In the genomic region with DNA sequence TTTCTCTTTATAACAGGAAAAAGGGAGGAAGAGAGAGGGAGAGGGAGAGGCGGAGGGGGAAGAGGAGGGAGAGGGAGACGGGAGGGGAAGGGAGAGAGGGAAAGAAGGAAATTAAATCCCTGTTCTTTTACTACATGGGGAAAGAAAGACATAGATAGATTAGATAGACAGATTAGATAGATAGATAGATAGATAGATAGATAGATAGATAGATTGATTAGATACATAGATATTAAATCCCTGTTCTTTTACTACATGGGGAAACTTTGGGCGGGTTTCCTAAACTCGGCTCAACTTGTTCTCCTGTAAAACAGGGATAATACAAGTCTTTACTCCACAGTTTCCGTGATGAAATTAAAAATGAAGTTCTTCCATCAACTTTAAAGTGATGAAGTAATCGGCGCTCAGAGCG, we compare ENCODE assay signal across 8 cellular contexts. TPM values are rescaled to one million over a fixed set of nuclear protein-coding genes. Genes with fewer than 3 reads are reported as not detected.
DNase-seq lines count a peak whose midpoint lies in the region; ATAC-seq, FAIRE-seq and TF ChIP-seq lines count a peak whose summit lies in the region.

No MANE protein-coding gene starts in this region.

- H3K9me1 ChIP-seq in endothelial cell of umbilical vein (replicated peaks; ENCODE audit: control insufficient read depth, extremely low read depth, insufficient read depth, low read length), result no peaks in the 10 kb centered on the region

- H3K9me3 ChIP-seq in CD4-positive, alpha-beta T cell (ENCODE audit: control insufficient read depth, low read length), result no peaks in the 10 kb centered on the region
- H3K9me3 ChIP-seq in OCI-LY1 (ENCODE audit: low read length) (peaks cover 11% of the 10 kb centered on the region; the same call in 1 of the 2 replicates), endothelial cell of umbilical vein (replicated peaks; ENCODE audit: control insufficient read depth, insufficient read depth, low read length) (no peaks in the 10 kb centered on the region), neuron (ENCODE audit: low read length) (no peaks in the 10 kb centered on the region)

- H3K36me3 Mint-ChIP-seq in CD4-positive, alpha-beta T cell (ENCODE audit: low read depth), result peaks cover 46% of the 10 kb centered on the region

- H3K4me3 ChIP-seq in OCI-LY1 (ENCODE audit: low read depth, low read length, poor library complexity, severe bottlenecking) (peak overlapping the region; percentile 89), endothelial cell of umbilical vein (replicated peaks in 1 of 3; ENCODE audit: insufficient read depth in 1 of 3, low read depth in 1 of 3, low read length in 3 of 3) (peak overlapping the region; percentile 68 to 95 (median 88)), neuron (ENCODE audit: low read length) (peak overlapping the region; percentile 95)

- peaks cover 26% of the 10 kb centered on the region for H3K4me1 ChIP-seq in OCI-LY1 (ENCODE audit: insufficient read depth, low read length, severe bottlenecking)
- H3K4me1 ChIP-seq in endothelial cell of umbilical vein (ENCODE audit: control insufficient read depth, extremely low read depth, insufficient read depth, low read length), result peaks cover 4% of the 10 kb centered on the region
- peaks cover 3% of the 10 kb centered on the region for H3K4me1 ChIP-seq in neuron (ENCODE audit: insufficient read depth, low read length)

- H3K79me2 ChIP-seq in OCI-LY1 (ENCODE audit: insufficient read depth, low read length), result peaks cover 44% of the 10 kb centered on the region
- H3K79me2 ChIP-seq in endothelial cell of umbilical vein (ENCODE audit: control insufficient read depth, insufficient read depth, low read length), result peaks cover 54% of the 10 kb centered on the region

- H3K4me1 Mint-ChIP-seq in CD4-positive, alpha-beta T cell (ENCODE audit: low read depth), result peaks cover 49% of the 10 kb centered on the region

- peak overlapping the region; percentile 98 for H3K9ac ChIP-seq in OCI-LY1 (ENCODE audit: low read length)
- peak overlapping the region; percentile 97 for H3K9ac ChIP-seq in endothelial cell of umbilical vein (replicated peaks; ENCODE audit: extremely low read depth, insufficient read depth, low read length)

- H3K36me3 ChIP-seq in OCI-LY1 (ENCODE audit: insufficient read depth, low read length) (peaks cover 50% of the 10 kb centered on the region), endothelial cell of umbilical vein (ENCODE audit: control insufficient read depth in 2 of 2, extremely low read depth in 1 of 2, insufficient read depth in 2 of 2, low read length in 2 of 2) (peaks cover 4 to 16% of the 10 kb centered on the region in 2 experiments), neuron (ENCODE audit: insufficient read depth, low read length) (peaks cover 36% of the 10 kb centered on the region)

- TF ChIP-seq POLR2A in endothelial cell of umbilical vein (IDR thresholded peaks at IDR 0.05; ENCODE audit: low read depth, low read length), result no peak

- H3K27me3 ChIP-seq in CD4-positive, alpha-beta T cell (ENCODE audit: control insufficient read depth, insufficient read depth, low read length), result no peaks in the 10 kb centered on the region
- H3K27me3 ChIP-seq in OCI-LY1 (ENCODE audit: insufficient read depth, low read length) (no peaks in the 10 kb centered on the region), endothelial cell of umbilical vein (ENCODE audit: control insufficient read depth in 2 of 2, insufficient read depth in 2 of 2, low read length in 2 of 2) (no peaks in the 10 kb centered on the region), neuron (ENCODE audit: insufficient read depth, low read length) (no peaks in the 10 kb centered on the region)

- no peak for FAIRE-seq in endothelial cell of umbilical vein (lab: Jason Lieb, UNC)

- H3K9me3 Mint-ChIP-seq in CD4-positive, alpha-beta T cell, result no peaks in the 10 kb centered on the region

- peak overlapping the region; percentile 69 for H3K4me2 ChIP-seq in OCI-LY1 (ENCODE audit: low read length)
- peak overlapping the region; percentile 93 for H3K4me2 ChIP-seq in endothelial cell of umbilical vein (ENCODE audit: insufficient read depth, low read length)

- no peaks in the 10 kb centered on the region for H3F3A ChIP-seq in OCI-LY1 (ENCODE audit: insufficient read depth, low read length)

- H2AFZ ChIP-seq in OCI-LY1 (ENCODE audit: low read length) (no peak overlapping the region), endothelial cell of umbilical vein (ENCODE audit: low read depth, low read length) (peak overlapping the region; percentile 39), neuron (ENCODE audit: low read depth, low read length) (peak overlapping the region; percentile 70)

- H4K20me1 ChIP-seq in OCI-LY1 (ENCODE audit: insufficient read depth, low read length), result no peaks in the 10 kb centered on the region
- H4K20me1 ChIP-seq in endothelial cell of umbilical vein (replicated peaks; ENCODE audit: control insufficient read depth, extremely low read depth, insufficient read depth, low read length), result peaks cover 6% of the 10 kb centered on the region

- ATAC-seq in CD4-positive, alpha-beta T cell (ENCODE audit: poor library complexity), result no peak

- dilution Hi-C loops in endothelial cell of umbilical vein (cut with MboI; ENCODE audit: extremely low pct_ligation_motif_present, low sequenced_read_pairs), result no loop called here

- intact Hi-C loops in CD4-positive, alpha-beta T cell (cut with DNase I, micrococcal nuclease), result loop anchor here (1.0 to 10.0 kb wide), 9 partner anchors 36 to 979 kb away; partner anchors contain the start of genes GLG1 (in 2 of the 2), MLKL (in 2 of the 2), CFDP1 (in 1 of the 2) and GABARAPL2 (in 1 of the 2)
- intact Hi-C loops in endothelial cell of umbilical vein (cut with micrococcal nuclease), result loop anchor here (2.0 kb wide), 1 partner anchor 35 kb away; the partner anchor contains the start of gene MLKL

- no peaks in the 10 kb centered on the region for H3K27me3 Mint-ChIP-seq in CD4-positive, alpha-beta T cell

- H3K4me3 Mint-ChIP-seq in CD4-positive, alpha-beta T cell, result peak overlapping the region; percentile 99

- H3K9me2 ChIP-seq in OCI-LY1 (ENCODE audit: low read depth, low read length), result no peaks in the 10 kb centered on the region

- H3K27ac ChIP-seq in CD4-positive, alpha-beta T cell (ENCODE audit: low read depth, low read length), result peak overlapping the region; percentile 69
- H3K27ac ChIP-seq in OCI-LY1 (ENCODE audit: low read depth, low read length, poor library complexity, severe bottlenecking) (peak overlapping the region; percentile 64), endothelial cell of umbilical vein (ENCODE audit: insufficient read depth, low read depth, low read length) (peak overlapping the region; percentile 62)

- no TSS peak for BruUV-seq in endothelial cell of umbilical vein (replicated peaks; lab: Mats Ljungman, UMichigan)

- TF ChIP-seq CTCF in CD4-positive, alpha-beta T cell (IDR thresholded peaks at IDR 0.05), result no peak
- TF ChIP-seq CTCF in OCI-LY1 (IDR thresholded peaks at IDR 0.05; ENCODE audit: low read length), result no peak
- no peak for TF ChIP-seq CTCF in endothelial cell of umbilical vein (IDR thresholded peaks at IDR 0.05; ENCODE audit: extremely low read depth in 1 of 2, insufficient read depth in 1 of 2, low read depth in 1 of 2, low read length in 2 of 2)

- CTCF ChIA-PET in CD4-positive, alpha-beta T cell (lab: Charles Lee), result interaction anchor here (0.6 kb wide), 1 partner anchor 35 kb away, joined by 3 read pairs; the partner anchor contains the start of gene MLKL
- CTCF ChIA-PET in endothelial cell of umbilical vein (lab: Charles Lee), result interaction anchor here (2.2 to 2.5 kb wide), 3 partner anchors 11 to 196 kb away, joined by 11 to 14 read pairs (median 12); no protein-coding TSS in a partner anchor

- POLR2A ChIA-PET in CD4-positive, alpha-beta T cell (lab: Charles Lee), result interaction anchor here (1.1 to 2.8 kb wide), 13 partner anchors 8 to 982 kb away, joined by 3 to 34 read pairs (median 7); partner anchors contain the start of genes ADAT1, GABARAPL2, GLG1 and KARS1
- POLR2A ChIA-PET in endothelial cell of umbilical vein (lab: Charles Lee), result no interaction called here

- H3K27ac Mint-ChIP-seq in CD4-positive, alpha-beta T cell, result peak overlapping the region; percentile 95

- DNase-seq in CD4-positive, alpha-beta T cell, result no peak
- DNase-seq in endothelial cell of umbilical vein (ENCODE audit: low read depth, low spot score), result no peak
- DNase-seq in LoVo (ENCODE audit: low spot score), result no peak
- no peak for DNase-seq in NCI-H1092 treated with DMSO at 0.1 percent for 48 hours (lab: John Stamatoyannopoulos, UW)
- no peak for DNase-seq in SK-N-DZ (ENCODE audit: low spot score)
- DNase-seq in NAMALWA (ENCODE audit: low spot score), result no peak

RNA-seq across cellular contexts. Expression of gene RFWD3, which starts 0.7 kb away (rescaled TPM):
- total RNA-seq in CD4-positive, alpha-beta T cell, result 10 to 100 TPM; 44.9 to 47.0 TPM
- 47.6 and 51.6 TPM in 2 replicates for total RNA-seq in endothelial cell of umbilical vein
- 27.3 and 27.8 TPM in 2 replicates for polyA plus RNA-seq in endothelial cell of umbilical vein
- polyA plus RNA-seq in endothelial cell of umbilical vein (2011; cell fraction: cytosol; rRNA removed), result 19.8 and 21.5 TPM in 2 replicates
- polyA plus RNA-seq in endothelial cell of umbilical vein (2011; cell fraction: nucleus; rRNA removed), result 34.8 and 34.9 TPM in 2 replicates
- 21.4 and 26.4 TPM in 2 replicates for polyA plus RNA-seq in endothelial cell of umbilical vein (2012)
- polyA minus RNA-seq in endothelial cell of umbilical vein, result 90.0 and 94.4 TPM in 2 replicates
- polyA minus RNA-seq in endothelial cell of umbilical vein (2011; cell fraction: cytosol; rRNA and poly(A)+ RNA removed), result 59.3 TPM
- polyA minus RNA-seq in endothelial cell of umbilical vein (2011; cell fraction: nucleus; rRNA and poly(A)+ RNA removed), result 44.5 and 67.4 TPM in 2 replicates
- polyA plus RNA-seq in SK-N-DZ (2014; cell fraction: cytosol; rRNA removed), result 38.1 and 51.0 TPM in 2 replicates
- 26.9 and 27.0 TPM in 2 replicates for polyA plus RNA-seq in SK-N-DZ (2014; cell fraction: nucleus; rRNA removed)

RNA-seq across cellular contexts. Expression of gene MLKL, which starts 34.6 kb away (rescaled TPM):
- 10 to 100 TPM; 29.1 to 30.0 TPM for total RNA-seq in CD4-positive, alpha-beta T cell
- total RNA-seq in endothelial cell of umbilical vein, result 24.4 and 26.5 TPM in 2 replicates
- 7.2 and 8.1 TPM in 2 replicates for polyA plus RNA-seq in endothelial cell of umbilical vein
- polyA plus RNA-seq in endothelial cell of umbilical vein (2011; cell fraction: cytosol; rRNA removed), result 13.4 and 13.9 TPM in 2 replicates
- polyA plus RNA-seq in endothelial cell of umbilical vein (2011; cell fraction: nucleus; rRNA removed), result 40.6 and 46.3 TPM in 2 replicates
- 15.3 and 29.8 TPM in 2 replicates for polyA plus RNA-seq in endothelial cell of umbilical vein (2012)
- polyA minus RNA-seq in endothelial cell of umbilical vein, result 10.0 and 10.4 TPM in 2 replicates
- 19.0 TPM for polyA minus RNA-seq in endothelial cell of umbilical vein (2011; cell fraction: cytosol; rRNA and poly(A)+ RNA removed)
- polyA minus RNA-seq in endothelial cell of umbilical vein (2011; cell fraction: nucleus; rRNA and poly(A)+ RNA removed), result 9.8 and 13.6 TPM in 2 replicates
- not detected in 2 replicates for polyA plus RNA-seq in SK-N-DZ (2014; cell fraction: cytosol; rRNA removed)
- not detected in 2 replicates for polyA plus RNA-seq in SK-N-DZ (2014; cell fraction: nucleus; rRNA removed)

RNA-seq across cellular contexts. Expression of gene GLG1, which starts 59.1 kb away (rescaled TPM):
- 100 to 1,000 TPM; 110 to 114 TPM for total RNA-seq in CD4-positive, alpha-beta T cell
- total RNA-seq in endothelial cell of umbilical vein, result 150 and 165 TPM in 2 replicates
- polyA plus RNA-seq in endothelial cell of umbilical vein, result 72.9 and 86.3 TPM in 2 replicates
- 93.4 and 103 TPM in 2 replicates for polyA plus RNA-seq in endothelial cell of umbilical vein (2011; cell fraction: cytosol; rRNA removed)
- 115 and 146 TPM in 2 replicates for polyA plus RNA-seq in endothelial cell of umbilical vein (2011; cell fraction: nucleus; rRNA removed)
- polyA plus RNA-seq in endothelial cell of umbilical vein (2012), result 132 and 142 TPM in 2 replicates
- polyA minus RNA-seq in endothelial cell of umbilical vein, result 214 and 233 TPM in 2 replicates
- 28.1 TPM for polyA minus RNA-seq in endothelial cell of umbilical vein (2011; cell fraction: cytosol; rRNA and poly(A)+ RNA removed)
- 98.2 and 141 TPM in 2 replicates for polyA minus RNA-seq in endothelial cell of umbilical vein (2011; cell fraction: nucleus; rRNA and poly(A)+ RNA removed)
- 42.9 and 50.3 TPM in 2 replicates for polyA plus RNA-seq in SK-N-DZ (2014; cell fraction: cytosol; rRNA removed)
- polyA plus RNA-seq in SK-N-DZ (2014; cell fraction: nucleus; rRNA removed), result 29.2 and 45.2 TPM in 2 replicates
